ENCODE assay signal across 8 cellular contexts in genomic region chr16:67660564-67661028, GRCh38. TPM values are rescaled to one million over a fixed set of nuclear protein-coding genes. Genes with fewer than 3 reads are reported as not detected.
DNase-seq lines count a peak whose midpoint lies in the region; ATAC-seq and TF ChIP-seq lines count a peak whose summit lies in the region.

TSS of gene PARD6A (plus strand) at chr16:67660960. CDS start at chr16:67661039, 79 bp downstream.

- peaks cover 12% of the 10 kb centered on the region for H3F3A ChIP-seq in SK-N-SH (replicated peaks; ENCODE audit: insufficient read depth)

- POLR2A ChIA-PET in SK-N-SH (lab: Yijun Ruan, JAX) = interaction anchor here (0.6 to 1.4 kb wide), 11 partner anchors 8 to 274 kb away, joined by 3 to 8 read pairs (median 4); partner anchors contain the start of genes CARMIL2, CTCF, RANBP10 and RIPOR1

- peaks cover 0 to 25% of the 10 kb centered on the region in 2 experiments; a peak in 1 of 4 replicates for H3K4me1 ChIP-seq in SK-N-SH (ENCODE audit: control insufficient read depth in 1 of 2, insufficient read depth in 2 of 2, low read depth in 1 of 2, low read length in 1 of 2)
- H3K4me1 ChIP-seq in gastroesophageal sphincter = peaks cover 0 to 41% (median 18%) of the 10 kb centered on the region in 3 donors

- peak within 1 kb of the TSS; percentile 94 to 95 for H3K27ac ChIP-seq in SK-N-SH (ENCODE audit: low read depth in 2 of 2, low read length in 1 of 2)
- H3K27ac ChIP-seq in gastroesophageal sphincter = peak within 1 kb of the TSS; percentile 89 to 98 (median 96)

- no peaks in the 10 kb centered on the region for H3K27me3 ChIP-seq in SK-N-SH (ENCODE audit: insufficient read depth)
- peaks cover 1% of the 10 kb centered on the region for H3K27me3 ChIP-seq in gastroesophageal sphincter

- H3K9me3 ChIP-seq in SK-N-SH (no peaks in the 10 kb centered on the region), gastroesophageal sphincter (no peaks in the 10 kb centered on the region)

- H3K4me3 ChIP-seq in NB4 (ENCODE audit: low read depth, low read length) = peak within 1 kb of the TSS; percentile 73
- peak within 1 kb of the TSS; percentile 87 to 97 for H3K4me3 ChIP-seq in SK-N-SH (ENCODE audit: low read depth in 2 of 2, low read length in 1 of 2)
- H3K4me3 ChIP-seq in gastroesophageal sphincter = peak within 1 kb of the TSS; percentile 57 to 89

- peak within 1 kb of the TSS; percentile 97 for H3K27ac Mint-ChIP-seq in activated naive CD4-positive, alpha-beta T cell treated with anti-CD3 and anti-CD28 coated beads, Interleukin-2, amount 10 ng/mL, durations not matched to agents 7 days and 5 days

- TF ChIP-seq EP300 in SK-N-SH (IDR thresholded peaks at IDR 0.05; ENCODE audit: borderline replicate concordance in 1 of 2, low read depth in 1 of 2, low read length in 1 of 2) (no peak), gastroesophageal sphincter (IDR thresholded peaks at IDR 0.05) (no peak)

- WGBS in SK-N-SH (ENCODE audit: low lambda C conversion rate) = 0% methylated on average over 9 of the region's 48 CpGs
- no CpG with 5 or more reads among the region's 48 CpGs for WGBS in gastroesophageal sphincter (ENCODE audit: low coverage in 1 of 2), 2 donors

- peaks cover 0 to 26% of the 10 kb centered on the region in 2 experiments for H3K36me3 ChIP-seq in SK-N-SH (replicated peaks in 1 of 2; ENCODE audit: control insufficient read depth in 1 of 2, insufficient read depth in 2 of 2, low read length in 1 of 2)
- H3K36me3 ChIP-seq in gastroesophageal sphincter = peaks cover 0 to 55% of the 10 kb centered on the region in 2 donors

- ATAC-seq in HG02571 (IDR thresholded peaks at IDR 0.05; ENCODE audit: unreplicated experiment) (peak; percentile 62), gastroesophageal sphincter (peak; percentile 93)

- CTCF ChIA-PET in SK-N-SH (lab: Yijun Ruan, JAX) = interaction anchor here (0.9 to 18.3 kb wide), 9 partner anchors 12 to 168 kb away, joined by 3 to 246 read pairs (median 7); partner anchors contain the start of genes CARMIL2 and CTCF
- CTCF ChIA-PET in activated naive CD4-positive, alpha-beta T cell treated with anti-CD3 and anti-CD28 coated beads, Interleukin-2, amount 10 ng/mL, durations not matched to agents 7 days and 5 days (lab: Charles Lee) = interaction anchor here (1.1 to 4.9 kb wide), 4 partner anchors 16 to 140 kb away, joined by 3 to 33 read pairs (median 24); partner anchors contain the start of gene CARMIL2

- peaks cover 22% of the 10 kb centered on the region for H3K36me3 Mint-ChIP-seq in activated naive CD4-positive, alpha-beta T cell treated with anti-CD3 and anti-CD28 coated beads, Interleukin-2, amount 10 ng/mL, durations not matched to agents 7 days and 5 days

- H3K9me3 Mint-ChIP-seq in activated naive CD4-positive, alpha-beta T cell treated with anti-CD3 and anti-CD28 coated beads, Interleukin-2, amount 10 ng/mL, durations not matched to agents 7 days and 5 days = no peaks in the 10 kb centered on the region

- TF ChIP-seq POLR2A in NB4 (IDR thresholded peaks at IDR 0.05; ENCODE audit: extremely low read depth, insufficient read length) (no peak), gastroesophageal sphincter (IDR thresholded peaks at IDR 0.05) (no peak)

- peak within 1 kb of the TSS; percentile 82 for H3K9ac ChIP-seq in SK-N-SH

- no peak for TF ChIP-seq RAD21 in SK-N-SH (IDR thresholded peaks at IDR 0.05; ENCODE audit: low read length)

- no peaks in the 10 kb centered on the region for H3K9me2 ChIP-seq in SK-N-SH

- H3K4me3 Mint-ChIP-seq in activated naive CD4-positive, alpha-beta T cell treated with anti-CD3 and anti-CD28 coated beads, Interleukin-2, amount 10 ng/mL, durations not matched to agents 7 days and 5 days = peak within 1 kb of the TSS; percentile 95

- H2AFZ ChIP-seq in SK-N-SH (ENCODE audit: low read depth) = peak within 1 kb of the TSS; percentile 89

- TF ChIP-seq CTCF in NB4 (IDR thresholded peaks at IDR 0.05; ENCODE audit: low read depth, low read length) = no peak
- TF ChIP-seq CTCF in SK-N-SH (IDR thresholded peaks at IDR 0.05) = no peak
- TF ChIP-seq CTCF in gastroesophageal sphincter (IDR thresholded peaks at IDR 0.05) = peak in 1 of 4 experiments; percentile 41

- H3K79me2 ChIP-seq in SK-N-SH (ENCODE audit: insufficient read depth) = peaks cover 17% of the 10 kb centered on the region

- 0 out of 2 replicates have a peak, but pooled peaks cover 3% of the 10 kb centered on the region for H4K20me1 ChIP-seq in SK-N-SH (ENCODE audit: insufficient read depth)

- no peaks in the 10 kb centered on the region for H3K27me3 Mint-ChIP-seq in activated naive CD4-positive, alpha-beta T cell treated with anti-CD3 and anti-CD28 coated beads, Interleukin-2, amount 10 ng/mL, durations not matched to agents 7 days and 5 days

- peak within 1 kb of the TSS; percentile 93 for H3K4me2 ChIP-seq in SK-N-SH

- H3K4me1 Mint-ChIP-seq in activated naive CD4-positive, alpha-beta T cell treated with anti-CD3 and anti-CD28 coated beads, Interleukin-2, amount 10 ng/mL, durations not matched to agents 7 days and 5 days = peaks cover 34% of the 10 kb centered on the region

- DNase-seq in GDM1 (lab: John Stamatoyannopoulos, UW) (peak; percentile 90), NB4 (ENCODE audit: low read depth) (peak; percentile 96), SK-N-SH (peak; percentile 99), non-pigmented ciliary epithelial cell (ENCODE audit: low read depth) (peak; percentile 83), superior temporal gyrus (ENCODE audit: extremely low spot score) (peak; percentile 98)
- peak; percentile 98 for DNase-seq in activated naive CD4-positive, alpha-beta T cell treated with anti-CD3 and anti-CD28 coated beads, Interleukin-2, amount 10 ng/mL, durations not matched to agents 7 days and 5 days

TF ChIP-seq in SK-N-SH, 30 proteins besides CTCF, POLR2A, EP300 and RAD21:
- TF ChIP-seq MXI1 (IDR thresholded peaks at IDR 0.05; ENCODE audit: low read depth, low read length) (peak; percentile 77), GABPA (IDR thresholded peaks at IDR 0.05; ENCODE audit: low read depth) (peak; percentile 48; the same call in 1 of the 2 replicates), RCOR1 (IDR thresholded peaks at IDR 0.05; ENCODE audit: low read length) (no peak), NRF1 (IDR thresholded peaks at IDR 0.05; ENCODE audit: low read depth, low read length) (peak; percentile 42; the same call in 1 of the 2 replicates), FOXJ3 (CRISPR knock-in tag; IDR thresholded peaks at IDR 0.05) (no peak), SIN3A (IDR thresholded peaks at IDR 0.05; ENCODE audit: borderline replicate concordance, low read depth, low read length) (peak; percentile 56; the same call in 1 of the 2 replicates), MAX (IDR thresholded peaks at IDR 0.05; ENCODE audit: low read depth) (peak; percentile 51; the same call in 1 of the 2 replicates)

RNA-seq across cellular contexts. Expression of gene PARD6A, which starts in this region (rescaled TPM):
- 5.7 and 9.0 TPM in 2 replicates for polyA plus RNA-seq in SK-N-SH (2012; rRNA removed)
- polyA plus RNA-seq in SK-N-SH (2012; cell fraction: cytosol; rRNA removed) = 4.1 and 6.2 TPM in 2 replicates
- polyA plus RNA-seq in SK-N-SH (2012; cell fraction: nucleus; rRNA removed) = 3.3 and 3.4 TPM in 2 replicates
- total RNA-seq in gastroesophageal sphincter = 10 to 100 TPM in 1 of 4 donors, 1 to 10 TPM in 3; 5.9 to 13.4 (median 6.5) TPM

Comparison
In these comparisons a context has a peak if more than half of its experiments do, and no peak if none do; other contexts are left out.
1. Peak in every context shown above with its lines: DNase-seq, ATAC-seq, H3K4me3 ChIP-seq and H3K27ac ChIP-seq.